10 cellular contexts compared by ENCODE assay signal in the genomic region with DNA sequence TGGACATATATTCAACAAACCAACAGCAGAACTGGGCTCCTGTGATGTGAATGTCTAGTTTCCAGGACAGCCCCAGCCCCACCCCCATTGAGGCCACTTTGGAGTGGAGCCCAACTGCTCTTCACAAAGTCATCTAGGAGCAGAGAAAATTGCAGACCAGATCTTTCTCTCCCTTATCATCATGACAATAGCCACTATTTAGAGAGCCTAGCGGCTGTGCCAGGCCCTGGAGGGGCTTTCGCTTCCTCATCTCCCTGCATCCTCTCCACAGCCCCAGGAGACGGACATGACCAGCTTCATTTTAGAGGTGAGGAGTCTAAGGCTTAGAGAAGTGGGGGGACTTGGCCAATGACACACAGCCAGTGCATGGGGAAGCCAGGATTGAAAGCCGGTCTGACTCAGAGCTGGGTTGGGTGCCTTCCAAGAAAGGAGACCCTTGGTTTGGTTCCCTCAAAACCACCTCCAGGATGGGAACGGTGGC. TPM values are rescaled to one million over a fixed set of nuclear protein-coding genes. Genes with fewer than 3 reads are reported as not detected.
DNase-seq lines count a peak whose midpoint lies in the region; ATAC-seq and TF ChIP-seq lines count a peak whose summit lies in the region.
"Had no signal": no experiment of that assay in that cellular context is flagged by ENCODE, and none has a peak within 500 bp of the region (broad histone marks: within the 10 kb centered on the region; RNA-seq: fewer than 3 reads in every experiment).

No MANE protein-coding gene starts in this region.

- H3K9ac ChIP-seq in HUES6 (ENCODE audit: low read length), result peak overlapping the region; percentile 88

- no peaks in the 10 kb centered on the region for H3K9me3 Mint-ChIP-seq in activated naive CD8-positive, alpha-beta T cell treated with anti-CD3 and anti-CD28 coated beads, Interleukin-2, amount 50 U/mL, for 24 hours
- H3K9me3 Mint-ChIP-seq: activated naive CD8-positive, alpha-beta T cell treated with anti-CD3 and anti-CD28 coated beads, Interleukin-2, amount 10 ng/mL, durations not matched to agents 7 days and 5 days had no signal

- H3K4me3 Mint-ChIP-seq in activated naive CD8-positive, alpha-beta T cell treated with anti-CD3 and anti-CD28 coated beads, Interleukin-2, amount 50 U/mL, for 24 hours, result no peak overlapping the region
- H3K4me3 Mint-ChIP-seq: activated naive CD8-positive, alpha-beta T cell treated with anti-CD3 and anti-CD28 coated beads, Interleukin-2, amount 10 ng/mL, durations not matched to agents 7 days and 5 days had no signal

- H3K9me3 ChIP-seq in HUES6 (ENCODE audit: control insufficient read depth, insufficient read depth, low read depth, low read length), result no peaks in the 10 kb centered on the region
- H3K9me3 ChIP-seq in RWPE2 (ENCODE audit: severe bottlenecking), result no peaks in the 10 kb centered on the region
- no peaks in the 10 kb centered on the region for H3K9me3 ChIP-seq in left ventricle myocardium inferior (replicated peaks)

- H3K4me1 ChIP-seq in HUES6 (ENCODE audit: control insufficient read depth, insufficient read depth, low read length) (peaks cover 48% of the 10 kb centered on the region), RWPE2 (ENCODE audit: insufficient read depth, poor library complexity, severe bottlenecking) (peaks cover 52% of the 10 kb centered on the region), left ventricle myocardium inferior (peaks cover 40% of the 10 kb centered on the region)

- intact Hi-C loops in left ventricle myocardium inferior (cut with micrococcal nuclease), result no loop called here

- ATAC-seq in RWPE2 (ENCODE audit: low read depth), result no peak
- no peak for ATAC-seq in activated naive CD8-positive, alpha-beta T cell treated with anti-CD3 and anti-CD28 coated beads, Interleukin-2, amount 50 U/mL, for 24 hours

- H3K4me3 ChIP-seq in HUES6 (ENCODE audit: low read depth, low read length), result peak overlapping the region; percentile 74
- H3K4me3 ChIP-seq in RWPE2 (ENCODE audit: severe bottlenecking), result peak overlapping the region; percentile 53
- peak overlapping the region; percentile 71 for H3K4me3 ChIP-seq in iPS-11a (ENCODE audit: low read depth, low read length)
- H3K4me3 ChIP-seq in skin epidermis, result peak overlapping the region; percentile 26 to 63 (median 36)
- no peak overlapping the region for H3K4me3 ChIP-seq in left ventricle myocardium inferior

- H3K27ac Mint-ChIP-seq in activated naive CD8-positive, alpha-beta T cell treated with anti-CD3 and anti-CD28 coated beads, Interleukin-2, amount 50 U/mL, for 24 hours, result no peak overlapping the region
- H3K27ac Mint-ChIP-seq: activated naive CD8-positive, alpha-beta T cell treated with anti-CD3 and anti-CD28 coated beads, Interleukin-2, amount 10 ng/mL, durations not matched to agents 7 days and 5 days had no signal

- H3K27ac ChIP-seq in HUES6 (ENCODE audit: low read depth, low read length), result peak overlapping the region; percentile 81; the same call in 1 of the 2 replicates
- peak overlapping the region; percentile 91 for H3K27ac ChIP-seq in RWPE2 (ENCODE audit: poor library complexity, severe bottlenecking)
- peak overlapping the region in 5 of 21 experiments; percentile 7 to 93 (median 83) for H3K27ac ChIP-seq in skin epidermis
- no peak overlapping the region for H3K27ac ChIP-seq in left ventricle myocardium inferior (replicated peaks)

- H3K36me3 Mint-ChIP-seq in activated naive CD8-positive, alpha-beta T cell treated with anti-CD3 and anti-CD28 coated beads, Interleukin-2, amount 50 U/mL, for 24 hours (ENCODE audit: low read depth), result peaks cover 5% of the 10 kb centered on the region
- H3K36me3 Mint-ChIP-seq: activated naive CD8-positive, alpha-beta T cell treated with anti-CD3 and anti-CD28 coated beads, Interleukin-2, amount 10 ng/mL, durations not matched to agents 7 days and 5 days had no signal

- H3K27me3 ChIP-seq in HUES6 (ENCODE audit: control insufficient read depth, insufficient read depth, low read length) (no peaks in the 10 kb centered on the region), RWPE2 (ENCODE audit: insufficient read depth, poor library complexity, severe bottlenecking) (no peaks in the 10 kb centered on the region), left ventricle myocardium inferior (ENCODE audit: low read depth) (no peaks in the 10 kb centered on the region)

- no peaks in the 10 kb centered on the region for H3K27me3 Mint-ChIP-seq in activated naive CD8-positive, alpha-beta T cell treated with anti-CD3 and anti-CD28 coated beads, Interleukin-2, amount 50 U/mL, for 24 hours
- H3K27me3 Mint-ChIP-seq: activated naive CD8-positive, alpha-beta T cell treated with anti-CD3 and anti-CD28 coated beads, Interleukin-2, amount 10 ng/mL, durations not matched to agents 7 days and 5 days had no signal

- no peaks in the 10 kb centered on the region for H3K4me1 Mint-ChIP-seq in activated naive CD8-positive, alpha-beta T cell treated with anti-CD3 and anti-CD28 coated beads, Interleukin-2, amount 50 U/mL, for 24 hours
- H3K4me1 Mint-ChIP-seq: activated naive CD8-positive, alpha-beta T cell treated with anti-CD3 and anti-CD28 coated beads, Interleukin-2, amount 10 ng/mL, durations not matched to agents 7 days and 5 days had no signal

- no peak for TF ChIP-seq CTCF in RWPE2 (IDR thresholded peaks at IDR 0.05; ENCODE audit: poor library complexity, severe bottlenecking)
- TF ChIP-seq CTCF in left ventricle myocardium inferior (IDR thresholded peaks at IDR 0.05; ENCODE audit: borderline replicate concordance), result no peak

- DNase-seq in RWPE2 (ENCODE audit: low spot score), result no peak
- DNase-seq in effector CD8-positive, alpha-beta T cell (lab: John Stamatoyannopoulos, UW), result no peak
- no peak for DNase-seq in left ventricle myocardium inferior
- DNase-seq in T-helper 1 cell, result no peak
- no peak for DNase-seq in activated naive CD8-positive, alpha-beta T cell treated with anti-CD3 and anti-CD28 coated beads, Interleukin-2, amount 50 U/mL, for 24 hours
- DNase-seq: activated naive CD8-positive, alpha-beta T cell treated with anti-CD3 and anti-CD28 coated beads, Interleukin-2, amount 10 ng/mL, durations not matched to agents 7 days and 5 days; nucleus accumbens had no signal

- peaks cover 34% of the 10 kb centered on the region for H3K36me3 ChIP-seq in HUES6 (ENCODE audit: control insufficient read depth, insufficient read depth, low read length)
- peaks cover 45% of the 10 kb centered on the region for H3K36me3 ChIP-seq in RWPE2 (ENCODE audit: low read depth)
- peaks cover 43% of the 10 kb centered on the region for H3K36me3 ChIP-seq in left ventricle myocardium inferior

RNA-seq across cellular contexts. Expression of gene PRSS8, which starts 1.4 kb away (rescaled TPM):
- not detected for total RNA-seq in left ventricle myocardium inferior
- total RNA-seq: activated naive CD8-positive, alpha-beta T cell treated with anti-CD3 and anti-CD28 coated beads, Interleukin-2, amount 10 ng/mL, durations not matched to agents 7 days and 5 days had no signal

RNA-seq across cellular contexts. Expression of gene PRSS36, which starts 15.7 kb away (rescaled TPM):
- total RNA-seq in left ventricle myocardium inferior, result 1.4 TPM

RNA-seq across cellular contexts. Expression of gene KAT8, which starts 16.7 kb away (rescaled TPM):
- 72.0 TPM for total RNA-seq in left ventricle myocardium inferior

RNA-seq across cellular contexts. Expression of gene BCKDK, which starts 25.9 kb away (rescaled TPM):
- total RNA-seq in left ventricle myocardium inferior, result 75.9 TPM

RNA-seq across cellular contexts. Expression of gene VKORC1, which starts 39.5 kb away (rescaled TPM):
- total RNA-seq in left ventricle myocardium inferior, result 39.5 TPM
